Comparison of ENCODE assay signal across 8 cellular contexts in the genomic region with DNA sequence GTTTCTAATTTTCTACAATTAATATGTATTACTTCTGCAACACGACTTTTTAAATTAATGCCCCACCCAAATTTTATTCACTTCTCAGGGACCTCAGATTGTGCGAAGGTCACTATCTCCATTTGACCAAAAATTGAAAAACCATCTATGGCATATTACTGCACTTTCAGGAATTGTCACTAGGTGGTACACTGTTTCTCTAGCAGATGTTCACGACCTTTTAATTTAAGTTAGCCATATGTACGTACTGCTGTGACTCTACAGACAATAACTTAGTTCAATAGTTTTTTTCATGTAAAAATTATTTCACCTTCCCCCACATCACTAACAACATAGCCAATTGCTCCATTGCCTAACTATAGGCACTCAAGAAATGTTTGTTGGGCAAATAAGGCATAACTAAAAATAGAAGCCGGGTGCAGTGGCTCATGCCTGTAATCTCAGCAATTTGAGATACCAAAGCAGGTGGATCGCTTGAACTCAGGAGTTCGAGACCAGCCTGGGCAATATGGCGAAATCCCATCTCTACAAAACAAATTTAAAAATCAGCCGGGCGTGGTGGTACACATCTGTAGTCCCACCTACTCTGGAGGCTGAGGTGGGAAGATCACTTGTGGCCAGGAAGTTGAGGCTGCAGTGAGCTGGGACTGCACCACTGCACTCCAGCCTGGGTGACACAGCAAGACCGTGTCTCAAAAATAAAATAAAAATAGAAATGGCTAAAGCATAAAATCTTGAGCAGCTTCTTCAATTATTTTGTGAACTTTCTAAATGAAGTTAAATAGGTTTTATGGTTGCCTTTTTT.
DNase-seq lines count a peak whose midpoint lies in the region; ATAC-seq and TF ChIP-seq lines count a peak whose summit lies in the region.

No MANE protein-coding gene starts in this region.

- no peaks in the 10 kb centered on the region for H3K27me3 Mint-ChIP-seq in stimulated activated naive CD8-positive, alpha-beta T cell treated with anti-CD3 and anti-CD28 coated beads, Interleukin-15, amount 100 ng/mL, for 72 hours

- CTCF ChIA-PET in PC-3 (lab: Charles Lee), result no interaction called here

- no peaks in the 10 kb centered on the region for H3F3A ChIP-seq in PC-3 (ENCODE audit: low read length, unreplicated experiment)

- WGBS in esophagus squamous epithelium, 2 donors, result 57 to 59% methylated on average over 11 of the region's 11 CpGs

- peak; percentile 29 for DNase-seq in AG20443 (ENCODE audit: low spot score)
- DNase-seq in PC-3, result peak; percentile 71
- DNase-seq in esophagus squamous epithelium (lab: John Stamatoyannopoulos, UW), result no peak
- no peak for DNase-seq in stimulated activated naive CD8-positive, alpha-beta T cell treated with anti-CD3 and anti-CD28 coated beads, Interleukin-15, amount 100 ng/mL, for 72 hours
- no peak for DNase-seq in activated CD8-positive, alpha-beta memory T cell treated with anti-CD3 and anti-CD28 coated beads, Interleukin-2, amount 50 U/mL, for 4 hours
- no peak for DNase-seq in activated CD4-positive, alpha-beta T cell treated with anti-CD3 and anti-CD28 coated beads, Interleukin-2, amount 50 U/mL, for 48 hours

- H3K4me1 Mint-ChIP-seq in stimulated activated naive CD8-positive, alpha-beta T cell treated with anti-CD3 and anti-CD28 coated beads, Interleukin-15, amount 100 ng/mL, for 72 hours, result no peaks in the 10 kb centered on the region

- H3K4me2 ChIP-seq in PC-3 (ENCODE audit: low read length), result peak overlapping the region; percentile 23; the same call in 1 of the 2 replicates

- no peak overlapping the region for H3K9ac ChIP-seq in PC-3 (ENCODE audit: low read length)

- H3K27me3 ChIP-seq in PC-3 (ENCODE audit: low read length) (no peaks in the 10 kb centered on the region), esophagus squamous epithelium (no peaks in the 10 kb centered on the region)

- ATAC-seq in GM18508 (IDR thresholded peaks at IDR 0.05; ENCODE audit: insufficient read depth, unreplicated experiment) (peak; percentile 80), HG03175 (IDR thresholded peaks at IDR 0.05; ENCODE audit: unreplicated experiment) (peak; percentile 78), PC-3 (peak; percentile 54)
- ATAC-seq in stimulated activated naive CD8-positive, alpha-beta T cell treated with anti-CD3 and anti-CD28 coated beads, Interleukin-15, amount 100 ng/mL, for 72 hours, result peak; percentile 70

- H3K27ac ChIP-seq in PC-3 (ENCODE audit: low read length) (no peak overlapping the region), esophagus squamous epithelium (no peak overlapping the region)

- no peaks in the 10 kb centered on the region for H3K79me2 ChIP-seq in PC-3 (ENCODE audit: low read length)

- no TSS peak for BruUV-seq in PC-3 (replicated peaks; lab: Mats Ljungman, UMichigan)

- H4K20me1 ChIP-seq in PC-3 (ENCODE audit: low read length), result no peaks in the 10 kb centered on the region

- intact Hi-C loops in PC-3 (cut with micrococcal nuclease), result loop anchor here (1.0 to 2.0 kb wide), 3 partner anchors 46 to 269 kb away; a partner anchor contains a TSS
- intact Hi-C loops in esophagus squamous epithelium (cut with DNase I), result no loop called here

- TF ChIP-seq CTCF in PC-3 (conservative IDR thresholded peaks at IDR 0.05; ENCODE audit: low read depth, low read length) (peak; percentile 84), esophagus squamous epithelium (IDR thresholded peaks at IDR 0.05) (peak in 4 of 6 experiments; percentile 27 to 59 (median 39))

- POLR2A ChIA-PET in PC-3 (lab: Charles Lee; ENCODE audit: unreplicated experiment), result no interaction called here

- H3K36me3 ChIP-seq in PC-3 (ENCODE audit: low read depth, low read length) (no peaks in the 10 kb centered on the region), esophagus squamous epithelium (no peaks in the 10 kb centered on the region)

- peak overlapping the region; percentile 33; the same call in 1 of the 2 replicates for H2AFZ ChIP-seq in PC-3 (ENCODE audit: low read length)

- no peaks in the 10 kb centered on the region for H3K9me3 Mint-ChIP-seq in stimulated activated naive CD8-positive, alpha-beta T cell treated with anti-CD3 and anti-CD28 coated beads, Interleukin-15, amount 100 ng/mL, for 72 hours

- H3K4me1 ChIP-seq in PC-3 (ENCODE audit: insufficient read depth, low read length) (peaks cover 23% of the 10 kb centered on the region), esophagus squamous epithelium (peaks cover 0 to 12% (median 0%) of the 10 kb centered on the region in 3 donors)

- H3K4me3 ChIP-seq in PC-3 (ENCODE audit: low read length) (no peak overlapping the region), esophagus squamous epithelium (no peak overlapping the region)

- H3K27ac Mint-ChIP-seq in stimulated activated naive CD8-positive, alpha-beta T cell treated with anti-CD3 and anti-CD28 coated beads, Interleukin-15, amount 100 ng/mL, for 72 hours, result no peak overlapping the region

- H3K9me3 ChIP-seq in PC-3 (ENCODE audit: low read length) (no peaks in the 10 kb centered on the region), esophagus squamous epithelium (no peaks in the 10 kb centered on the region)

- peak overlapping the region in 1 of 2 donors; percentile 15 for H3K4me3 Mint-ChIP-seq in stimulated activated naive CD8-positive, alpha-beta T cell treated with anti-CD3 and anti-CD28 coated beads, Interleukin-15, amount 100 ng/mL, for 72 hours

- no peaks in the 10 kb centered on the region for H3K9me2 ChIP-seq in PC-3 (replicated peaks; ENCODE audit: low read length)

- TF ChIP-seq POLR2A in esophagus squamous epithelium (IDR thresholded peaks at IDR 0.05), result no peak

Comparison
In these comparisons a context has a peak if more than half of its experiments do, and no peak if none do; other contexts are left out.
1. DNase-seq: peak in AG20443 (single experiment) and PC-3 (single experiment); none in esophagus squamous epithelium (single experiment), stimulated activated naive CD8-positive, alpha-beta T cell treated with anti-CD3 and anti-CD28 coated beads, Interleukin-15, amount 100 ng/mL, for 72 hours (0 of 2), activated CD8-positive, alpha-beta memory T cell treated with anti-CD3 and anti-CD28 coated beads, Interleukin-2, amount 50 U/mL, for 4 hours (single experiment) and activated CD4-positive, alpha-beta T cell treated with anti-CD3 and anti-CD28 coated beads, Interleukin-2, amount 50 U/mL, for 48 hours (0 of 2).
2. Peak in every context shown above with its lines, with median percentiles within 50 percentile points of each other: ATAC-seq.